9 cellular contexts compared by ENCODE assay signal in the genomic region with DNA sequence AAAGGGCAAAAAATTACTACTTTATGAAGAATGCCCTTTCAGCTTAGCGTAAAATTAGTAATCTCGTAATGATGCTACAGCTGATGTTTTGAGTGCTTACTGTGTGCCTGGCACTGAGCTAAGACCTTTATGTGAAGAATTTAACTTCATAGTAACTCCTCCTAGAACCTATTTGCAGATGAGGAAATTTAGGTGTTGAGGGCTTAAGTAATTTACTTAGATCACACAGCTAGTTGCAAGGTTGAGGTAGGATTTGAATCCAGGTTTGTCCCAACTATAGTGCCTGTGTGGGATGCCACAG. TPM values are rescaled to one million over a fixed set of nuclear protein-coding genes. Genes with fewer than 3 reads are reported as not detected.
DNase-seq lines count a peak whose midpoint lies in the region; ATAC-seq, FAIRE-seq and TF ChIP-seq lines count a peak whose summit lies in the region.
"Had no signal": no experiment of that assay in that cellular context is flagged by ENCODE, and none has a peak within 500 bp of the region (broad histone marks: within the 10 kb centered on the region; RNA-seq: fewer than 3 reads in every experiment).

No MANE protein-coding gene starts in this region.

- H3K4me3 Mint-ChIP-seq in activated CD8-positive, alpha-beta memory T cell treated with anti-CD3 and anti-CD28 coated beads, Interleukin-2, amount 10 ng/mL, durations not matched to agents 7 days and 5 days, result peak overlapping the region; percentile 74
- peak overlapping the region; percentile 88 for H3K4me3 Mint-ChIP-seq in activated naive CD8-positive, alpha-beta T cell

- WGBS in suprapubic skin, result 58% methylated on average over 2 of the region's 2 CpGs

- H3K9me3 ChIP-seq in kidney (ENCODE audit: control insufficient read depth in 1 of 2, low read length in 2 of 2), result no peaks in the 10 kb centered on the region
- no peaks in the 10 kb centered on the region for H3K9me3 ChIP-seq in suprapubic skin

- H3K4me1 Mint-ChIP-seq in activated CD8-positive, alpha-beta memory T cell treated with anti-CD3 and anti-CD28 coated beads, Interleukin-2, amount 10 ng/mL, durations not matched to agents 7 days and 5 days, result peaks cover 27% of the 10 kb centered on the region
- H3K4me1 Mint-ChIP-seq in activated naive CD8-positive, alpha-beta T cell (ENCODE audit: low read depth), result peaks cover 41% of the 10 kb centered on the region

- ATAC-seq in activated CD8-positive, alpha-beta memory T cell treated with anti-CD3 and anti-CD28 coated beads, Interleukin-2, amount 10 ng/mL, durations not matched to agents 7 days and 5 days, result no peak
- ATAC-seq in GM19324 (IDR thresholded peaks at IDR 0.05; ENCODE audit: low FRiP score, unreplicated experiment), result no peak

- peak overlapping the region in 1 of 2 donors; percentile 64 for H3K9ac ChIP-seq in kidney (ENCODE audit: low read length in 2 of 2)

- peaks cover 0 to 8% of the 10 kb centered on the region in 2 donors for H3K4me1 ChIP-seq in kidney (ENCODE audit: control insufficient read depth in 1 of 2, insufficient read depth in 1 of 2, low read depth in 1 of 2, low read length in 2 of 2)
- H3K4me1 ChIP-seq in suprapubic skin, result peaks cover 32% of the 10 kb centered on the region

- H3K4me3 ChIP-seq in kidney (ENCODE audit: low read length in 2 of 2) (peak overlapping the region; percentile 89 to 92), suprapubic skin (peak overlapping the region; percentile 99)

- H3K27me3 ChIP-seq in suprapubic skin, result no peaks in the 10 kb centered on the region

- intact Hi-C loops in kidney (cut with DNase I), result no loop called here

- H3K27ac Mint-ChIP-seq in activated CD8-positive, alpha-beta memory T cell treated with anti-CD3 and anti-CD28 coated beads, Interleukin-2, amount 10 ng/mL, durations not matched to agents 7 days and 5 days, result peak overlapping the region; percentile 69
- H3K27ac Mint-ChIP-seq in activated naive CD8-positive, alpha-beta T cell, result peak overlapping the region; percentile 83

- no peak for TF ChIP-seq EP300 in suprapubic skin (IDR thresholded peaks at IDR 0.05)

- no peak for FAIRE-seq in kidney (lab: Jason Lieb, UNC)
- FAIRE-seq: endometrium had no signal

- H3K9me3 Mint-ChIP-seq in activated CD8-positive, alpha-beta memory T cell treated with anti-CD3 and anti-CD28 coated beads, Interleukin-2, amount 10 ng/mL, durations not matched to agents 7 days and 5 days (ENCODE audit: low read depth), result no peaks in the 10 kb centered on the region
- H3K9me3 Mint-ChIP-seq in activated naive CD8-positive, alpha-beta T cell (ENCODE audit: low read depth), result no peaks in the 10 kb centered on the region

- TF ChIP-seq POLR2A in suprapubic skin (IDR thresholded peaks at IDR 0.05), result no peak

- H3K36me3 ChIP-seq in kidney (ENCODE audit: control insufficient read depth in 1 of 2, insufficient read depth in 2 of 2, low read length in 2 of 2) (no peaks in the 10 kb centered on the region), suprapubic skin (no peaks in the 10 kb centered on the region)

- H3K27ac ChIP-seq in kidney (ENCODE audit: low read depth in 2 of 2, low read length in 2 of 2), result no peak overlapping the region
- H3K27ac ChIP-seq in suprapubic skin, result no peak overlapping the region

- H3K27me3 Mint-ChIP-seq in activated CD8-positive, alpha-beta memory T cell treated with anti-CD3 and anti-CD28 coated beads, Interleukin-2, amount 10 ng/mL, durations not matched to agents 7 days and 5 days, result peaks cover 5% of the 10 kb centered on the region
- no peaks in the 10 kb centered on the region for H3K27me3 Mint-ChIP-seq in activated naive CD8-positive, alpha-beta T cell

- CTCF ChIA-PET in activated CD8-positive, alpha-beta memory T cell treated with anti-CD3 and anti-CD28 coated beads, Interleukin-2, amount 10 ng/mL, durations not matched to agents 7 days and 5 days (lab: Charles Lee), result no interaction called here

- no peak for DNase-seq in activated CD8-positive, alpha-beta memory T cell treated with anti-CD3 and anti-CD28 coated beads, Interleukin-2, amount 10 ng/mL, durations not matched to agents 7 days and 5 days
- DNase-seq in activated CD8-positive, alpha-beta memory T cell treated with anti-CD3 and anti-CD28 coated beads, Interleukin-2, amount 50 U/mL, for 4 hours, result no peak
- no peak for DNase-seq in kidney
- no peak for DNase-seq in suprapubic skin (ENCODE audit: low spot score in 2 of 2)
- no peak for DNase-seq in DMS 273 (lab: John Stamatoyannopoulos, UW; ENCODE audit: unreplicated experiment)
- DNase-seq in activated CD4-positive, CD25-positive, alpha-beta regulatory T cell treated with anti-CD3 and anti-CD28 coated beads, Interleukin-2, amount 50 U/mL, for 72 hours, result no peak

- peaks cover 15% of the 10 kb centered on the region for H3K36me3 Mint-ChIP-seq in activated CD8-positive, alpha-beta memory T cell treated with anti-CD3 and anti-CD28 coated beads, Interleukin-2, amount 10 ng/mL, durations not matched to agents 7 days and 5 days
- peaks cover 8% of the 10 kb centered on the region for H3K36me3 Mint-ChIP-seq in activated naive CD8-positive, alpha-beta T cell

- no peak for TF ChIP-seq CTCF in kidney (IDR thresholded peaks at IDR 0.05; ENCODE audit: borderline replicate concordance, extremely low read depth, insufficient read depth)
- no peak for TF ChIP-seq CTCF in suprapubic skin (IDR thresholded peaks at IDR 0.05)

RNA-seq across cellular contexts. Expression of a gene that starts 1.4 kb away (rescaled TPM):
- 10 to 100 TPM; 21.8 to 29.0 TPM for total RNA-seq in activated CD8-positive, alpha-beta memory T cell treated with anti-CD3 and anti-CD28 coated beads, Interleukin-2, amount 10 ng/mL, durations not matched to agents 7 days and 5 days
- total RNA-seq in kidney, result 64.4 TPM
- 11.2 TPM for polyA plus RNA-seq in kidney (ENCODE audit: insufficient read depth, low read depth, low replicate concordance)
- total RNA-seq in suprapubic skin, result 10 to 100 TPM; 16.9 to 43.0 (median 19.6) TPM
